ENCODE assay signal across 8 cellular contexts in genomic region chr12:71685312-71685906, GRCh38. TPM values are rescaled to one million over a fixed set of nuclear protein-coding genes. Genes with fewer than 3 reads are reported as not detected.
DNase-seq lines count a peak whose midpoint lies in the region; ATAC-seq, FAIRE-seq and TF ChIP-seq lines count a peak whose summit lies in the region.

No MANE protein-coding gene starts in this region.

- CTCF ChIA-PET in RWPE1 (lab: Yijun Ruan, JAX) = interaction anchor here (0.5 to 2.9 kb wide), 4 partner anchors 14 to 166 kb away, joined by 3 to 21 read pairs (median 4); no protein-coding TSS in a partner anchor

- TF ChIP-seq POLR2A in esophagus squamous epithelium (IDR thresholded peaks at IDR 0.05) = no peak

- H3K4me1 ChIP-seq in esophagus squamous epithelium = peaks cover 14 to 51% (median 23%) of the 10 kb centered on the region in 3 donors
- peaks cover 0 to 23% (median 6%) of the 10 kb centered on the region in 3 donors for H3K4me1 ChIP-seq in pancreas

- no peak for DNase-seq in GM06990 (ENCODE audit: extremely low read depth, insufficient read length)
- no peak for DNase-seq in RWPE1 (ENCODE audit: low spot score)
- no peak for DNase-seq in esophagus squamous epithelium (lab: John Stamatoyannopoulos, UW)
- peak in 1 of 6 donors; percentile 19 for DNase-seq in pancreas
- DNase-seq in LoVo (ENCODE audit: low spot score) = no peak
- DNase-seq in NCI-H1417 treated with DMSO at 0.1 percent for 48 hours (lab: John Stamatoyannopoulos, UW) = no peak
- DNase-seq in stimulated activated CD4-positive, alpha-beta T cell treated with anti-CD3 and anti-CD28 coated beads, Interleukin-4, amount 100 ng/mL, for 4 hours = no peak

- H3K36me3 ChIP-seq in GM06990 (ENCODE audit: control insufficient read depth, insufficient read depth, low read length) = no peaks in the 10 kb centered on the region
- H3K36me3 ChIP-seq in esophagus squamous epithelium = no peaks in the 10 kb centered on the region
- H3K36me3 ChIP-seq in pancreas = no peaks in the 10 kb centered on the region

- ATAC-seq in pancreas = peak; percentile 6 to 29 (median 10)
- ATAC-seq in HG02763 (IDR thresholded peaks at IDR 0.05; ENCODE audit: unreplicated experiment) = no peak

- H3K27me3 ChIP-seq in GM06990 (replicated peaks; ENCODE audit: control insufficient read depth, insufficient read depth, low read length) (no peaks in the 10 kb centered on the region), esophagus squamous epithelium (no peaks in the 10 kb centered on the region), pancreas (no peaks in the 10 kb centered on the region)

- FAIRE-seq in pancreas (lab: Jason Lieb, UNC) = no peak

- no peaks in the 10 kb centered on the region for H3K9me3 ChIP-seq in esophagus squamous epithelium
- no peaks in the 10 kb centered on the region for H3K9me3 ChIP-seq in pancreas

- POLR2A ChIA-PET in RWPE1 (lab: Yijun Ruan, JAX; ENCODE audit: low non-redundant PET) = interaction anchor here (1.9 to 2.6 kb wide), 2 partner anchors 21 to 69 kb away, joined by 7 to 19 read pairs; partner anchors contain the start of genes RAB21, THAP2 and ZFC3H1

- H3K4me3 ChIP-seq in GM06990 (replicated peaks; ENCODE audit: low read depth, low read length) (peak overlapping the region; percentile 70), esophagus squamous epithelium (peak overlapping the region; percentile 51 to 77 (median 72)), pancreas (peak overlapping the region; percentile 64 to 82 (median 70))

- TF ChIP-seq CTCF in GM06990 (IDR thresholded peaks at IDR 0.05; ENCODE audit: insufficient read depth, low read length, poor library complexity, severe bottlenecking) (no peak), RWPE1 (conservative IDR thresholded peaks at IDR 0.05; ENCODE audit: low read depth) (no peak), esophagus squamous epithelium (IDR thresholded peaks at IDR 0.05) (no peak), pancreas (IDR thresholded peaks at IDR 0.05) (no peak)

- intact Hi-C loops in esophagus squamous epithelium (cut with DNase I) (loop anchor here (5.0 kb wide), 1 partner anchor 67 kb away; the partner anchor contains the start of gene RAB21), pancreas (cut with DNase I) (no loop called here)

- WGBS in esophagus squamous epithelium, 2 donors = 24 to 28% methylated on average over 17 to 19 of the region's 19 CpGs
- 8 to 9% methylated on average over 19 of the region's 19 CpGs for WGBS in pancreas, 2 donors

- H3K27ac ChIP-seq in RWPE1 = peak overlapping the region; percentile 93
- peak overlapping the region; percentile 89 to 96 (median 92) for H3K27ac ChIP-seq in esophagus squamous epithelium
- H3K27ac ChIP-seq in pancreas = peak overlapping the region; percentile 80 to 90 (median 86)

RNA-seq across cellular contexts. Expression of gene TMEM19, which starts 0.5 kb away (rescaled TPM):
- total RNA-seq in esophagus squamous epithelium = 10 to 100 TPM; 48.2 to 94.5 (median 68.4) TPM
- 10 to 100 TPM in 2 of 6 donors, 1 to 10 TPM in 4; 5.8 to 14.8 (median 7.9) TPM for total RNA-seq in pancreas
- 1 to 10 TPM; 3.8 to 9.3 TPM for polyA plus RNA-seq in pancreas

RNA-seq across cellular contexts. Expression of gene THAP2, which starts 21.3 kb away (rescaled TPM):
- total RNA-seq in esophagus squamous epithelium (10 to 100 TPM in 1 of 4 donors, 1 to 10 TPM in 3; 4.8 to 11.3 (median 6.0) TPM), pancreas (1 to 10 TPM; 1.2 to 4.3 (median 2.3) TPM)
- polyA plus RNA-seq in pancreas = 1 to 10 TPM; 1.1 to 3.1 TPM

RNA-seq across cellular contexts. Expression of gene ZFC3H1, which starts 21.8 kb away (rescaled TPM):
- total RNA-seq in esophagus squamous epithelium (10 to 100 TPM; 17.7 to 60.8 (median 52.2) TPM), pancreas (10 to 100 TPM in 5 of 6 donors, 1 to 10 TPM in 1; 8.6 to 32.6 (median 18.2) TPM)
- polyA plus RNA-seq in pancreas = 10 to 100 TPM; 19.1 to 20.3 TPM
